ENCODE assay signal across 28 cellular contexts in genomic region chr14:60061371-60061770, GRCh38. TPM values are rescaled to one million over a fixed set of nuclear protein-coding genes. Genes with fewer than 3 reads are reported as not detected.
DNase-seq lines count a peak whose midpoint lies in the region; ATAC-seq, FAIRE-seq and TF ChIP-seq lines count a peak whose summit lies in the region.
"Had no signal": no experiment of that assay in that cellular context is flagged by ENCODE, and none has a peak within 500 bp of the region (broad histone marks: within the 10 kb centered on the region; RNA-seq: fewer than 3 reads in every experiment).

No MANE protein-coding gene starts in this region.

- H3K4me1 ChIP-seq in astrocyte (ENCODE audit: insufficient read depth, low read length): no peaks in the 10 kb centered on the region
- H3K4me1 ChIP-seq in body of pancreas: no peaks in the 10 kb centered on the region
- H3K4me1 ChIP-seq in gastrocnemius medialis: peaks cover 0 to 1% of the 10 kb centered on the region in 2 donors
- H3K4me1 ChIP-seq: BE2C, HAP-1, left lung had no signal

- H3K9me3 ChIP-seq in astrocyte (ENCODE audit: insufficient read depth, low read depth, low read length) (no peaks in the 10 kb centered on the region), body of pancreas (no peaks in the 10 kb centered on the region), gastrocnemius medialis (no peaks in the 10 kb centered on the region)
- H3K9me3 ChIP-seq: BE2C, HAP-1, left lung, thoracic aorta had no signal

- DNase-seq in Daoy (ENCODE audit: low read depth): peak; percentile 17
- DNase-seq in LHCN-M2 (ENCODE audit: low read depth): peak; percentile 19
- DNase-seq in astrocyte (ENCODE audit: low read depth): peak; percentile 12
- peak; percentile 14 for DNase-seq in fibroblast of villous mesenchyme (ENCODE audit: low read depth)
- DNase-seq in Kasumi-1 (lab: John Stamatoyannopoulos, UW): no peak
- no peak for DNase-seq in body of pancreas
- DNase-seq in gastrocnemius medialis: no peak
- DNase-seq: activated CD4-positive, alpha-beta T cell treated with anti-CD3 and anti-CD28 coated beads, Interleukin-2, amount 50 U/mL, for 4 hours; activated T-cell treated with anti-CD3 and anti-CD28 coated beads, Interleukin-2, amount 50 U/mL, for 72 hours; BE2C; IMR-90; left lung; mesendoderm; NCI-H1092; NCI-H1694 treated with DMSO at 0.1 percent for 48 hours; NCI-H446 treated with DMSO at 0.1 percent for 48 hours; right cardiac atrium; RPMI8226; stimulated activated CD4-positive, alpha-beta T cell treated with anti-CD3 and anti-CD28 coated beads, Interleukin-1b, Interleukin-23, amount 100 ng/mL, for 48 hours; stimulated activated naive CD8-positive, alpha-beta T cell treated with anti-CD3 and anti-CD28 coated beads, Interleukin-15, amount 100 ng/mL, for 72 hours; T-helper 1 cell had no signal

- H3K4me3 ChIP-seq in astrocyte (ENCODE audit: insufficient read depth, low read depth, low read length) (no peak overlapping the region), fibroblast of villous mesenchyme (ENCODE audit: low read depth, low read length) (no peak overlapping the region), body of pancreas (no peak overlapping the region), gastrocnemius medialis (no peak overlapping the region)
- H3K4me3 ChIP-seq: HAP-1, left lung, SK-N-MC, thoracic aorta had no signal

- H3K36me3 Mint-ChIP-seq in astrocyte (ENCODE audit: low read depth, unreplicated experiment): no peaks in the 10 kb centered on the region

- no peak overlapping the region for H3K4me3 Mint-ChIP-seq in astrocyte (ENCODE audit: unreplicated experiment)
- H3K4me3 Mint-ChIP-seq: activated T-cell treated with anti-CD3 and anti-CD28 coated beads, Interleukin-2, amount 50 U/mL, for 72 hours; stimulated activated naive CD8-positive, alpha-beta T cell treated with anti-CD3 and anti-CD28 coated beads, Interleukin-15, amount 100 ng/mL, for 72 hours had no signal

- H3K9ac ChIP-seq in astrocyte (ENCODE audit: low read length): no peak overlapping the region

- H3K27me3 ChIP-seq in astrocyte (ENCODE audit: insufficient read depth, low read length) (no peaks in the 10 kb centered on the region), body of pancreas (no peaks in the 10 kb centered on the region), gastrocnemius medialis (no peaks in the 10 kb centered on the region)

- TF ChIP-seq POLR2A in body of pancreas (IDR thresholded peaks at IDR 0.05) (no peak), gastrocnemius medialis (IDR thresholded peaks at IDR 0.05) (no peak)

- H2AFZ ChIP-seq in astrocyte (ENCODE audit: low read depth, low read length): no peak overlapping the region

- 89 to 91% methylated on average over 2 of the region's 2 CpGs for WGBS in body of pancreas, 2 donors

- intact Hi-C loops in body of pancreas (cut with DNase I) (no loop called here), gastrocnemius medialis (cut with DNase I; ENCODE audit: low total_unique reads) (loop anchor here (10.0 kb wide), 1 partner anchor 273 kb away; no protein-coding TSS in a partner anchor)

- no peaks in the 10 kb centered on the region for H3K9me3 Mint-ChIP-seq in astrocyte (ENCODE audit: unreplicated experiment)
- H3K9me3 Mint-ChIP-seq: activated T-cell treated with anti-CD3 and anti-CD28 coated beads, Interleukin-2, amount 50 U/mL, for 72 hours; stimulated activated naive CD8-positive, alpha-beta T cell treated with anti-CD3 and anti-CD28 coated beads, Interleukin-15, amount 100 ng/mL, for 72 hours had no signal

- no peaks in the 10 kb centered on the region for H3K36me3 ChIP-seq in astrocyte (ENCODE audit: insufficient read depth, low read length)
- H3K36me3 ChIP-seq in body of pancreas (replicated peaks in 1 of 2; ENCODE audit: insufficient read depth in 1 of 2, low read depth in 2 of 2): no peaks in the 10 kb centered on the region
- H3K36me3 ChIP-seq in gastrocnemius medialis: no peaks in the 10 kb centered on the region
- H3K36me3 ChIP-seq: BE2C, HAP-1, left lung, thoracic aorta had no signal

- H3K27ac Mint-ChIP-seq in astrocyte (ENCODE audit: unreplicated experiment): no peak overlapping the region
- H3K27ac Mint-ChIP-seq: activated T-cell treated with anti-CD3 and anti-CD28 coated beads, Interleukin-2, amount 50 U/mL, for 72 hours; stimulated activated naive CD8-positive, alpha-beta T cell treated with anti-CD3 and anti-CD28 coated beads, Interleukin-15, amount 100 ng/mL, for 72 hours had no signal

- H3K4me1 Mint-ChIP-seq in astrocyte (ENCODE audit: low read depth, unreplicated experiment): no peaks in the 10 kb centered on the region
- H3K4me1 Mint-ChIP-seq: stimulated activated naive CD8-positive, alpha-beta T cell treated with anti-CD3 and anti-CD28 coated beads, Interleukin-15, amount 100 ng/mL, for 72 hours had no signal

- no peak for TF ChIP-seq CTCF in astrocyte (IDR thresholded peaks at IDR 0.05; ENCODE audit: insufficient read depth, low read depth, low read length)
- TF ChIP-seq CTCF in fibroblast of villous mesenchyme (IDR thresholded peaks at IDR 0.05; ENCODE audit: insufficient read depth, low read depth, low read length): no peak
- no peak for TF ChIP-seq CTCF in body of pancreas (IDR thresholded peaks at IDR 0.05)
- TF ChIP-seq CTCF in gastrocnemius medialis (IDR thresholded peaks at IDR 0.05 in 4 of 5, conservative IDR thresholded peaks at IDR 0.05 in 1 of 5): no peak

- H3K27ac ChIP-seq in astrocyte (ENCODE audit: low read depth, low read length) (no peak overlapping the region), body of pancreas (no peak overlapping the region), gastrocnemius medialis (no peak overlapping the region)
- H3K27ac ChIP-seq: left lung, SK-N-MC, thoracic aorta had no signal

- no peaks in the 10 kb centered on the region for H3K79me2 ChIP-seq in astrocyte (ENCODE audit: insufficient read depth, low read length)

- no peak for FAIRE-seq in astrocyte (lab: Jason Lieb, UNC)
- FAIRE-seq: GM12892, islet of Langerhans, urothelium cell line had no signal

- H3K4me2 ChIP-seq in astrocyte (ENCODE audit: low read length): no peak overlapping the region

- ATAC-seq in body of pancreas: no peak
- no peak for ATAC-seq in gastrocnemius medialis
- no peak for ATAC-seq in HG03378 (IDR thresholded peaks at IDR 0.05; ENCODE audit: unreplicated experiment)
- ATAC-seq: activated T-cell treated with anti-CD3 and anti-CD28 coated beads, Interleukin-2, amount 50 U/mL, for 72 hours; left lung; right cardiac atrium; stimulated activated naive CD8-positive, alpha-beta T cell treated with anti-CD3 and anti-CD28 coated beads, Interleukin-15, amount 100 ng/mL, for 72 hours had no signal

- no peaks in the 10 kb centered on the region for H3K27me3 Mint-ChIP-seq in astrocyte (ENCODE audit: low read depth, unreplicated experiment)
- H3K27me3 Mint-ChIP-seq: stimulated activated naive CD8-positive, alpha-beta T cell treated with anti-CD3 and anti-CD28 coated beads, Interleukin-15, amount 100 ng/mL, for 72 hours had no signal

- H4K20me1 ChIP-seq in astrocyte (ENCODE audit: insufficient read depth, low read length): no peaks in the 10 kb centered on the region

- in situ Hi-C loops in gastrocnemius medialis (cut with MboI; ENCODE audit: low sequenced_read_pairs in 4 of 4): loop anchor here (5.0 to 25.0 kb wide), 3 partner anchors 99 to 126 kb away; no protein-coding TSS in a partner anchor

RNA-seq across cellular contexts. Expression of gene PCNX4, which starts 30.4 kb away (rescaled TPM):
- 113 and 141 TPM in 2 replicates for total RNA-seq in Daoy (2014; rRNA removed; shearing (Covaris generic))
- total RNA-seq in LHCN-M2 (2014; rRNA removed): 104 and 114 TPM in 2 replicates
- polyA plus RNA-seq in LHCN-M2 (2012): 29.1 TPM
- 67.9 and 71.3 TPM in 2 replicates for total RNA-seq in astrocyte
- total RNA-seq in fibroblast of villous mesenchyme: 120 and 138 TPM in 2 replicates
- total RNA-seq in body of pancreas: 10 to 100 TPM; 37.6 to 71.2 TPM
- 10 to 100 TPM; 11.3 to 42.8 (median 34.8) TPM for total RNA-seq in gastrocnemius medialis

Comparison
In these comparisons a context has a peak if more than half of its experiments do, and no peak if none do; other contexts are left out.
1. DNase-seq: peak in Daoy (single experiment), LHCN-M2 (single experiment), astrocyte (single experiment) and fibroblast of villous mesenchyme (single experiment); none in Kasumi-1 (0 of 2), body of pancreas (0 of 4) and gastrocnemius medialis (0 of 2).